Comparison of ENCODE assay signal across 9 cellular contexts in the genomic region with DNA sequence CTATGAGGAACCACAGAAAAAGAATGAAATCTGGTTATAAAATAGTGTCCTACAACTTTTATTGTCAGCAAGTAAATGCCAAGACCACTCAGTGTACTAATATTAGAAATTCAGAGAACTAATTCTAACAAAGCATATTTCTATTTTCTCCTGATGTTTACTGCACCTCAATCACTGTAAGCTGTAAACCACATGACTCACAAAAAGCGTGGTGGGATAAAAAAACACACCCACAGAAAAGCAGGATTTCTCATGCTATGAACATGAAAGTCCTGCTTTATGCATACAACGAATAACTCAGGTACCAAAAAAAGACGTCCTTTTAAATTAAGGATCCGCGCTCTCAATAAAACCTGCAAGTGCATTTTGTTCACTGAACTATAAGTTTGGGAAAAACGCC. TPM values are rescaled to one million over a fixed set of nuclear protein-coding genes. Genes with fewer than 3 reads are reported as not detected.
A peak's percentile ranks its signal among the peaks of the same experiment; 100 is the strongest.
DNase-seq lines count a peak whose midpoint lies in the region; ATAC-seq, FAIRE-seq and TF ChIP-seq lines count a peak whose summit lies in the region.
"Had no signal": no experiment of that assay in that cellular context is flagged by ENCODE, and none has a peak within 500 bp of the region (broad histone marks: within the 10 kb centered on the region; RNA-seq: fewer than 3 reads in every experiment).

No MANE protein-coding gene starts in this region.

- intact Hi-C loops in heart right ventricle (cut with DNase I) (loop anchor here in 4 of 10 donors (5.0 to 10.0 kb wide), 3 partner anchors 35 to 47 kb away; partner anchors contain the start of genes RBFA (in 3 of the 4) and SLC66A2 (in 1 of the 4)), Right ventricle myocardium superior (cut with DNase I) (no loop called here), lower lobe of right lung (cut with DNase I) (no loop called here)

- DNase-seq in heart right ventricle = no peak
- no peak for DNase-seq in Right ventricle myocardium superior
- DNase-seq in astrocyte of the spinal cord (ENCODE audit: low read depth, low spot score) = peak; percentile 11
- DNase-seq in lower lobe of right lung = no peak
- no peak for DNase-seq in GM12891 (ENCODE audit: insufficient read length, low spot score)
- DNase-seq in NCI-H82 (lab: John Stamatoyannopoulos, UW) = no peak
- DNase-seq in HTR-8/SVneo (ENCODE audit: insufficient read length, low spot score) = no peak

- H3K27ac ChIP-seq in heart right ventricle = peak overlapping the region in 9 of 10 donors; percentile 94 to 99 (median 97)
- peak overlapping the region; percentile 98 for H3K27ac ChIP-seq in lower lobe of right lung
- no peak overlapping the region for H3K27ac ChIP-seq in urinary bladder (ENCODE audit: low read depth)

- H3K36me3 ChIP-seq in heart right ventricle (peaks cover 0 to 21% (median 5%) of the 10 kb centered on the region in 9 donors), lower lobe of right lung (peaks cover 14% of the 10 kb centered on the region), urinary bladder (ENCODE audit: insufficient read depth) (no peaks in the 10 kb centered on the region)

- in situ Hi-C loops in astrocyte of the spinal cord (cut with HindIII; ENCODE audit: low sequenced_read_pairs) = no loop called here

- 0 to 1% methylated on average over 6 of the region's 6 CpGs for WGBS in heart right ventricle, 2 donors
- 1% methylated on average over 6 of the region's 6 CpGs for WGBS in urinary bladder

- no peak for TF ChIP-seq POLR2A in GM12891 (IDR thresholded peaks at IDR 0.05; ENCODE audit: low read depth, low read length)

- FAIRE-seq in GM12891 (lab: Jason Lieb, UNC) = no peak
- FAIRE-seq in HTR-8/SVneo (lab: Jason Lieb, UNC) = no peak
- FAIRE-seq: colon had no signal

- TF ChIP-seq CTCF in heart right ventricle (IDR thresholded peaks at IDR 0.05) (no peak), astrocyte of the spinal cord (IDR thresholded peaks at IDR 0.05; ENCODE audit: low read depth, low read length) (no peak), lower lobe of right lung (IDR thresholded peaks at IDR 0.05) (no peak)

- H3K4me1 ChIP-seq in heart right ventricle (peaks cover 9 to 46% (median 35%) of the 10 kb centered on the region in 9 donors), lower lobe of right lung (peaks cover 48% of the 10 kb centered on the region), urinary bladder (ENCODE audit: insufficient read depth) (no peaks in the 10 kb centered on the region)

- H3K9me3 ChIP-seq in heart right ventricle (no peaks in the 10 kb centered on the region), lower lobe of right lung (no peaks in the 10 kb centered on the region)

- H3K27me3 ChIP-seq in heart right ventricle = no peaks in the 10 kb centered on the region
- H3K27me3 ChIP-seq in lower lobe of right lung (ENCODE audit: low read depth) = no peaks in the 10 kb centered on the region

- ATAC-seq in heart right ventricle (no peak), Right ventricle myocardium superior (ENCODE audit: poor library complexity) (no peak), lower lobe of right lung (no peak)

- H3K4me3 ChIP-seq in heart right ventricle (peak overlapping the region; percentile 70 to 98 (median 93)), astrocyte of the spinal cord (ENCODE audit: low read depth, low read length) (peak overlapping the region; percentile 84), lower lobe of right lung (peak overlapping the region; percentile 99), urinary bladder (ENCODE audit: low read depth, low read length) (peak overlapping the region; percentile 95)

TF ChIP-seq in GM12891, 5 proteins besides CTCF, POLR2A, EP300 and RAD21:
- TF ChIP-seq POLR2AphosphoS5 (IDR thresholded peaks at IDR 0.05; ENCODE audit: low read depth, low read length) = no peak
- TF ChIP-seq POU2F2 (IDR thresholded peaks at IDR 0.05; ENCODE audit: low read depth, low read length) = no peak
- no peak for TF ChIP-seq PAX5 (IDR thresholded peaks at IDR 0.05; ENCODE audit: insufficient read depth, low read length, severe bottlenecking)
- TF ChIP-seq TAF1 (IDR thresholded peaks at IDR 0.05; ENCODE audit: low read depth, low read length) = no peak
- no peak for TF ChIP-seq SPI1 (IDR thresholded peaks at IDR 0.05; ENCODE audit: low read depth, low read length)

RNA-seq across cellular contexts. Expression of gene TXNL4A, which starts 0.8 kb away (rescaled TPM):
- total RNA-seq in heart right ventricle = 100 to 1,000 TPM in 1 of 10 donors, 10 to 100 TPM in 9; 63.3 to 115 (median 87.2) TPM
- polyA plus RNA-seq in heart right ventricle = 100 to 1,000 TPM; 115 to 144 TPM
- total RNA-seq in Right ventricle myocardium superior = 78.2 TPM
- 78.7 TPM for total RNA-seq in lower lobe of right lung
- total RNA-seq in urinary bladder = 31.0 TPM
- 66.9 TPM for polyA plus RNA-seq in urinary bladder
- 118 TPM for polyA plus RNA-seq in GM12891 (2012; ENCODE audit: low read depth, missing spikeins)

RNA-seq across cellular contexts. Expression of gene HSBP1L1, which starts 23.1 kb away (rescaled TPM):
- total RNA-seq in heart right ventricle = 10 to 100 TPM in 2 of 10 donors, 1 to 10 TPM in 8; 4.1 to 12.9 (median 6.4) TPM
- polyA plus RNA-seq in heart right ventricle = 10 to 100 TPM in 1 of 2 donors, 1 to 10 TPM in 1; 3.8 to 56.5 TPM
- total RNA-seq in Right ventricle myocardium superior = 13.8 TPM
- 46.6 TPM for total RNA-seq in lower lobe of right lung
- 4.9 TPM for total RNA-seq in urinary bladder
- polyA plus RNA-seq in urinary bladder = 8.6 TPM
- polyA plus RNA-seq in GM12891 (2012; ENCODE audit: low read depth, missing spikeins) = 6.3 TPM

RNA-seq across cellular contexts. Expression of gene SLC66A2, which starts 36.1 kb away (rescaled TPM):
- 10 to 100 TPM; 21.4 to 31.0 (median 23.5) TPM for total RNA-seq in heart right ventricle
- 10 to 100 TPM; 28.4 to 32.3 TPM for polyA plus RNA-seq in heart right ventricle
- 25.4 TPM for total RNA-seq in Right ventricle myocardium superior
- 54.2 TPM for total RNA-seq in lower lobe of right lung
- total RNA-seq in urinary bladder = 14.8 TPM
- 47.8 TPM for polyA plus RNA-seq in urinary bladder
- polyA plus RNA-seq in GM12891 (2012; ENCODE audit: low read depth, missing spikeins) = 25.6 TPM

RNA-seq across cellular contexts. Expression of gene RBFA, which starts 46.7 kb away (rescaled TPM):
- total RNA-seq in heart right ventricle = 10 to 100 TPM; 13.6 to 30.6 (median 19.9) TPM
- 10 to 100 TPM; 12.4 to 19.3 TPM for polyA plus RNA-seq in heart right ventricle
- total RNA-seq in Right ventricle myocardium superior = 19.1 TPM
- 14.8 TPM for total RNA-seq in lower lobe of right lung
- 33.3 TPM for total RNA-seq in urinary bladder
- polyA plus RNA-seq in urinary bladder = 22.7 TPM
- polyA plus RNA-seq in GM12891 (2012; ENCODE audit: low read depth, missing spikeins) = 33.2 TPM
